Comparison of ENCODE assay signal across 8 cellular contexts in the genomic region with DNA sequence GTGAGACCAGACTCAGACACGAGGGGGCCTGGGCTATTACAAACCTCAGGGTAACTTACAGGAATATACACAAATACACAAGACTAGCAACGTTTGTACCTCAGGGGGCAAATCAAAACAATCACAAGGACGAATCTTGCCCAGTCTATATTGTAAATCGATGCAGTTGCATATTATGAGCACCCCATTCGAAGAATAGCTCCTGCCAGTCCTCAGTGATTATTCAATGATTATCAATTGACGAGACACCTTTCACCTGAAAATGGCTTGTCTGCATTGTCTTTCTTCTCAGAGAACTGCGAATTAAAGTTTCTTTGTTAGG. TPM values are rescaled to one million over a fixed set of nuclear protein-coding genes. Genes with fewer than 3 reads are reported as not detected.
DNase-seq lines count a peak whose midpoint lies in the region; ATAC-seq and TF ChIP-seq lines count a peak whose summit lies in the region.

No MANE protein-coding gene starts in this region.

- H3K27me3 Mint-ChIP-seq in brain, result peaks cover 58% of the 10 kb centered on the region

- no peaks in the 10 kb centered on the region for H3K9me3 ChIP-seq in heart left ventricle

- no peak overlapping the region for H3K4ac ChIP-seq in mesendoderm (ENCODE audit: low read depth, low read length)

- H3K36me3 ChIP-seq in heart left ventricle (no peaks in the 10 kb centered on the region), mesendoderm (ENCODE audit: control insufficient read depth, insufficient read depth, low read length) (no peaks in the 10 kb centered on the region), urinary bladder (ENCODE audit: insufficient read depth) (no peaks in the 10 kb centered on the region)

- no peak overlapping the region for H2BK5ac ChIP-seq in mesendoderm (ENCODE audit: low read length)

- no peak overlapping the region for H3K23ac ChIP-seq in mesendoderm (ENCODE audit: low read length)

- H3K79me2 ChIP-seq in mesendoderm (ENCODE audit: control insufficient read depth, insufficient read depth, low read length), result no peaks in the 10 kb centered on the region

- peak overlapping the region; percentile 68 to 97 (median 94) for H3K27ac Mint-ChIP-seq in brain

- H3K27me3 ChIP-seq in heart left ventricle, result peaks cover 0 to 57% (median 3%) of the 10 kb centered on the region in 9 donors
- H3K27me3 ChIP-seq in mesendoderm (ENCODE audit: insufficient read depth, low read length, poor library complexity), result no peaks in the 10 kb centered on the region

- peak overlapping the region; percentile 94 for H3K56ac ChIP-seq in mesendoderm (ENCODE audit: low read length)

- ATAC-seq in heart left ventricle, result no peak
- ATAC-seq in left cardiac atrium, result no peak
- no peak for ATAC-seq in GM18873 (IDR thresholded peaks at IDR 0.05; ENCODE audit: low FRiP score, unreplicated experiment)

- H3K4me1 ChIP-seq in heart left ventricle (peaks cover 0 to 15% (median 6%) of the 10 kb centered on the region in 12 donors), mesendoderm (ENCODE audit: control insufficient read depth, low read depth, low read length) (peaks cover 2% of the 10 kb centered on the region), urinary bladder (ENCODE audit: insufficient read depth) (no peaks in the 10 kb centered on the region)

- H3K79me1 ChIP-seq in mesendoderm (ENCODE audit: low read length), result no peaks in the 10 kb centered on the region

- peak overlapping the region; percentile 40 for H3K4me2 ChIP-seq in mesendoderm (ENCODE audit: low read length)

- no peak overlapping the region for H2BK120ac ChIP-seq in mesendoderm (ENCODE audit: low read depth, low read length)

- peak in 2 of 12 donors; percentile 5 to 29 for TF ChIP-seq CTCF in heart left ventricle (IDR thresholded peaks at IDR 0.05)
- peak in 1 of 2 experiments; percentile 69 for TF ChIP-seq CTCF in brain (conservative IDR thresholded peaks at IDR 0.05)

- H3K9ac ChIP-seq in mesendoderm (ENCODE audit: low read length), result peak overlapping the region; percentile 65

- H3K4me1 Mint-ChIP-seq in brain, result peaks cover 28% of the 10 kb centered on the region

- TF ChIP-seq POLR2A in heart left ventricle (IDR thresholded peaks at IDR 0.05), result no peak

- no peak overlapping the region for H2BK15ac ChIP-seq in mesendoderm (replicated peaks; ENCODE audit: low read depth)

- peak overlapping the region; percentile 87 to 94 (median 89) for H3K4me3 Mint-ChIP-seq in brain

- no peak overlapping the region for H3K18ac ChIP-seq in mesendoderm (ENCODE audit: low read length)

- H3K36me3 Mint-ChIP-seq in brain, result no peaks in the 10 kb centered on the region

- peaks cover 0 to 3% (median 0%) of the 10 kb centered on the region in 5 experiments for H3K9me3 Mint-ChIP-seq in brain

- no peak overlapping the region for H4K5ac ChIP-seq in mesendoderm (ENCODE audit: low read length)

- DNase-seq in heart left ventricle, result no peak
- DNase-seq in left cardiac atrium, result no peak
- no peak for DNase-seq in mesendoderm
- DNase-seq in NCI-H82 treated with DMSO at 0.1 percent for 48 hours (lab: John Stamatoyannopoulos, UW; ENCODE audit: unreplicated experiment), result no peak
- no peak for DNase-seq in 8988T

- intact Hi-C loops in heart left ventricle (cut with DNase I) (no loop called here), left cardiac atrium (cut with DNase I) (no loop called here)

- H2AK5ac ChIP-seq in mesendoderm (ENCODE audit: low read length), result no peak overlapping the region

- WGBS in heart left ventricle, 4 donors, result 24 to 36% (median 32%) methylated on average over 7 of the region's 7 CpGs
- no CpG with 5 or more reads among the region's 7 CpGs for WGBS in mesendoderm (ENCODE audit: extremely low coverage, insufficient coverage, low lambda C conversion rate)
- WGBS in urinary bladder, result 22% methylated on average over 7 of the region's 7 CpGs

- H3K27ac ChIP-seq in heart left ventricle (peak overlapping the region in 11 of 12 donors; percentile 4 to 88 (median 70)), mesendoderm (ENCODE audit: low read depth, low read length) (no peak overlapping the region), urinary bladder (ENCODE audit: low read depth) (no peak overlapping the region)

- no peak overlapping the region for H4K8ac ChIP-seq in mesendoderm (ENCODE audit: low read depth, low read length)

- H3K4me3 ChIP-seq in heart left ventricle, result peak overlapping the region; percentile 21 to 71 (median 62)
- peak overlapping the region; percentile 16 for H3K4me3 ChIP-seq in mesendoderm (ENCODE audit: low read length)
- H3K4me3 ChIP-seq in urinary bladder (ENCODE audit: low read depth, low read length), result peak overlapping the region; percentile 53

RNA-seq across cellular contexts. Expression of a gene that starts 24.6 kb away (rescaled TPM):
- total RNA-seq in heart left ventricle (10 to 100 TPM; 15.5 to 26.1 (median 20.0) TPM), left cardiac atrium (10 to 100 TPM; 14.0 to 17.1 TPM), urinary bladder (63.2 TPM)
- polyA plus RNA-seq in heart left ventricle (10 to 100 TPM in 1 of 2 donors, 1 to 10 TPM in 1; 9.6 to 11.9 TPM), brain (ENCODE audit: insufficient read depth, low read depth, low replicate concordance) (13.4 TPM), urinary bladder (15.4 TPM)
- 27.5 TPM for polyA plus RNA-seq in mesendoderm (2013, experiment 1 of 2)
- 27.8 TPM for polyA plus RNA-seq in mesendoderm (2013, experiment 2 of 2)

Comparison
In these comparisons a context has a peak if more than half of its experiments do, and no peak if none do; other contexts are left out.
1. H3K27ac ChIP-seq: peak in heart left ventricle (11 of 12); none in mesendoderm (single experiment) and urinary bladder (single experiment).
2. Peak in every context shown above with its lines, with median percentiles within 50 percentile points of each other: H3K4me3 ChIP-seq.